10 cellular contexts compared by ENCODE assay signal in genomic region chr22:40817737-40818136, GRCh38. TPM values are rescaled to one million over a fixed set of nuclear protein-coding genes. Genes with fewer than 3 reads are reported as not detected.
A peak's percentile ranks its signal among the peaks of the same experiment; 100 is the strongest.
DNase-seq lines count a peak whose midpoint lies in the region; ATAC-seq, FAIRE-seq and TF ChIP-seq lines count a peak whose summit lies in the region.
"Had no signal": no experiment of that assay in that cellular context is flagged by ENCODE, and none has a peak within 500 bp of the region (broad histone marks: within the 10 kb centered on the region; RNA-seq: fewer than 3 reads in every experiment).

No MANE protein-coding gene starts in this region.

- CTCF ChIA-PET in activated CD4-positive, alpha-beta memory T cell treated with anti-CD3 and anti-CD28 coated beads for 36 hours (lab: Charles Lee) = interaction anchor here (1.2 to 5.1 kb wide), 5 partner anchors 17 to 135 kb away, joined by 3 to 23 read pairs (median 3); partner anchors contain the start of gene ST13

- no peak for TF ChIP-seq CTCF in AG10803 (conservative IDR thresholded peaks at IDR 0.05; ENCODE audit: low read length)

- intact Hi-C loops in activated CD4-positive, alpha-beta memory T cell treated with anti-CD3 and anti-CD28 coated beads for 36 hours (cut with micrococcal nuclease) = loop anchor here (2.0 to 10.0 kb wide), 2 partner anchors 103 to 273 kb away; no protein-coding TSS in a partner anchor

- H3K4me1 Mint-ChIP-seq in activated CD4-positive, alpha-beta memory T cell treated with anti-CD3 and anti-CD28 coated beads for 36 hours (ENCODE audit: low read depth) = peaks cover 35% of the 10 kb centered on the region
- peaks cover 17% of the 10 kb centered on the region for H3K4me1 Mint-ChIP-seq in memory B cell

- no peak for DNase-seq in AG10803 (ENCODE audit: low read depth)
- peak; percentile 5 for DNase-seq in GM18507 (ENCODE audit: extremely low spot score, insufficient read length, low read depth)
- no peak for DNase-seq in activated CD4-positive, alpha-beta memory T cell treated with anti-CD3 and anti-CD28 coated beads for 36 hours
- no peak for DNase-seq in memory B cell (ENCODE audit: low spot score in 2 of 2)
- no peak for DNase-seq in activated gamma-delta T cell (lab: John Stamatoyannopoulos, UW)
- DNase-seq in SW 1271 (lab: John Stamatoyannopoulos, UW) = no peak
- no peak for DNase-seq in GDM1 (lab: John Stamatoyannopoulos, UW)
- DNase-seq in hypothalamus (lab: John Stamatoyannopoulos, UW) = no peak

- ATAC-seq in memory B cell (ENCODE audit: low read depth) = no peak

- no peaks in the 10 kb centered on the region for H3K9me3 Mint-ChIP-seq in activated CD4-positive, alpha-beta memory T cell treated with anti-CD3 and anti-CD28 coated beads for 36 hours
- no peaks in the 10 kb centered on the region for H3K9me3 Mint-ChIP-seq in memory B cell

- peak overlapping the region; percentile 17 for H3K4me3 ChIP-seq in AG10803 (ENCODE audit: low read length)

- peak; percentile 58 for FAIRE-seq in GM18507 (lab: Jason Lieb, UNC)
- FAIRE-seq: G401.6, TTC549 had no signal

- peak overlapping the region; percentile 76 for H3K27ac Mint-ChIP-seq in activated CD4-positive, alpha-beta memory T cell treated with anti-CD3 and anti-CD28 coated beads for 36 hours
- peak overlapping the region; percentile 59 for H3K27ac Mint-ChIP-seq in memory B cell

- peak overlapping the region; percentile 92 for H3K4me3 Mint-ChIP-seq in activated CD4-positive, alpha-beta memory T cell treated with anti-CD3 and anti-CD28 coated beads for 36 hours
- H3K4me3 Mint-ChIP-seq in memory B cell = peak overlapping the region; percentile 75

- POLR2A ChIA-PET in activated CD4-positive, alpha-beta memory T cell treated with anti-CD3 and anti-CD28 coated beads for 36 hours (lab: Charles Lee) = interaction anchor here (0.7 kb wide), 1 partner anchor 419 kb away, joined by 3 read pairs; no protein-coding TSS in a partner anchor

- H3K27me3 Mint-ChIP-seq in activated CD4-positive, alpha-beta memory T cell treated with anti-CD3 and anti-CD28 coated beads for 36 hours = no peaks in the 10 kb centered on the region
- H3K27me3 Mint-ChIP-seq in memory B cell = no peaks in the 10 kb centered on the region

- H3K36me3 Mint-ChIP-seq in activated CD4-positive, alpha-beta memory T cell treated with anti-CD3 and anti-CD28 coated beads for 36 hours = peaks cover 9% of the 10 kb centered on the region
- peaks cover 7% of the 10 kb centered on the region for H3K36me3 Mint-ChIP-seq in memory B cell

RNA-seq across cellular contexts. Expression of gene SLC25A17, which starts 1.4 kb away (rescaled TPM):
- 10 to 100 TPM; 29.3 to 30.8 TPM for total RNA-seq in activated CD4-positive, alpha-beta memory T cell treated with anti-CD3 and anti-CD28 coated beads for 36 hours

RNA-seq across cellular contexts. Expression of gene ST13, which starts 38.7 kb away (rescaled TPM):
- total RNA-seq in activated CD4-positive, alpha-beta memory T cell treated with anti-CD3 and anti-CD28 coated beads for 36 hours = 100 to 1,000 TPM; 240 to 263 TPM

RNA-seq across cellular contexts. Expression of gene XPNPEP3, which starts 39.2 kb away (rescaled TPM):
- 10 to 100 TPM; 19.4 to 20.1 TPM for total RNA-seq in activated CD4-positive, alpha-beta memory T cell treated with anti-CD3 and anti-CD28 coated beads for 36 hours

RNA-seq across cellular contexts. Expression of gene DNAJB7, which starts 44.2 kb away (rescaled TPM):
- not detected for total RNA-seq in activated CD4-positive, alpha-beta memory T cell treated with anti-CD3 and anti-CD28 coated beads for 36 hours
